15 cellular contexts compared by ENCODE assay signal in the genomic region with DNA sequence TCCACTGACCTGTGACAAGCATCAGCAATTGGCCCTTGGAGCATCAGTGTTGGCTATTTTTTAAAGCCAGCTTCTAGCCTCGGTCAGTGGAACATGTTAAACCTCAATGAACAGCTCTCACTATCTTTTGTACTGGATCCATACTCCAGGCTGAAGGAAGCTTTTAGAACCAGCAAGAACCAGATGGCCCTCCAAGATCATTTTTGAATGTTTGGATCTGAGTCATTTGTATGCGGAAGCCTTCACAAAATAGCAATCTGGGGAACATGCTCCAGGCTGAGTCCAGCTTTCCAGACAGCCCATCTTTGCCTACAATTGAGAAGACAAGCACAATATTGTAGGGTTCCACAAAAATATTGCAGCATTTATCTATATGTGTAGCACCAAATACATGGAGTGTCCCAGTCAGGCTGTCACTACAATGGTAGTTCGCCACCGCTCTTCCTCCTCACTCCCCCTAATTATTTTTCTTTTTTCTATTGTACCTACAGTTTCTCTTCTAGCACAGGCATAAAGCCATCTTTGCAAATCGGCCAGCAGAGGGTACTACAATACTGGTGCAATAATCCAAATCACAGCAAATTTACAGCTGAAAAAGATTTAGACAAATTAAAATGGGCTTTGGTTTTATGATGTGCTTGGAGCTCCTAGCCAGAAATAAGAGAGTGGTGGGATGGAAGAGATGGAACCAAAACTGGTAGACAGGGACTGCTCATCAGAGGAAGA.
DNase-seq lines count a peak whose midpoint lies in the region; ATAC-seq and TF ChIP-seq lines count a peak whose summit lies in the region.
"Had no signal": no experiment of that assay in that cellular context is flagged by ENCODE, and none has a peak within 500 bp of the region (broad histone marks: within the 10 kb centered on the region; RNA-seq: fewer than 3 reads in every experiment).

No MANE protein-coding gene starts in this region.

- peak; percentile 19 for TF ChIP-seq CTCF in DND-41 (IDR thresholded peaks at IDR 0.05; ENCODE audit: borderline replicate concordance, extremely low read depth, low read length, poor library complexity, severe bottlenecking)
- peak; percentile 36 for TF ChIP-seq CTCF in Panc1 (IDR thresholded peaks at IDR 0.05)

- H3K36me3 ChIP-seq in DND-41 (ENCODE audit: insufficient read depth, low read length) (no peaks in the 10 kb centered on the region), Panc1 (ENCODE audit: control insufficient read depth, insufficient read depth, low read length) (no peaks in the 10 kb centered on the region)
- H3K36me3 ChIP-seq: SJSA1 had no signal

- H3K4me3 ChIP-seq in DND-41 (ENCODE audit: low read depth in 1 of 2, low read length in 2 of 2), result no peak overlapping the region
- no peak overlapping the region for H3K4me3 ChIP-seq in Panc1 (ENCODE audit: low read depth in 2 of 2, low read length in 2 of 2)
- H3K4me3 ChIP-seq: SJSA1, skin epidermis had no signal

- H3K4me1 ChIP-seq in DND-41 (ENCODE audit: insufficient read depth, low read length) (no peaks in the 10 kb centered on the region), Panc1 (ENCODE audit: control insufficient read depth, insufficient read depth, low read length) (no peaks in the 10 kb centered on the region)
- H3K4me1 ChIP-seq: Caco-2, SJSA1 had no signal

- no peaks in the 10 kb centered on the region for H3K27me3 ChIP-seq in DND-41 (ENCODE audit: insufficient read depth, low read length, poor library complexity)
- no peaks in the 10 kb centered on the region; the same call in 1 of the 2 replicates for H3K27me3 ChIP-seq in Panc1 (ENCODE audit: control insufficient read depth, insufficient read depth, low read length)
- H3K27me3 ChIP-seq: SJSA1 had no signal

- H3K27ac ChIP-seq in DND-41 (ENCODE audit: low read length), result no peak overlapping the region
- H3K27ac ChIP-seq in Panc1 (ENCODE audit: low read length), result no peak overlapping the region
- H3K27ac ChIP-seq: SJSA1, skin epidermis had no signal

- BruUV-seq in Panc1 (replicated peaks; lab: Mats Ljungman, UMichigan), result no TSS peak

- no peak for ATAC-seq in DND-41 (ENCODE audit: insufficient read depth, low read depth)
- no peak for ATAC-seq in Panc1
- no peak for ATAC-seq in GM21723 (IDR thresholded peaks at IDR 0.05; ENCODE audit: unreplicated experiment)
- no peak for ATAC-seq in HG02798 (IDR thresholded peaks at IDR 0.05; ENCODE audit: poor library complexity, unreplicated experiment)

- H3K79me2 ChIP-seq in DND-41 (ENCODE audit: insufficient read depth, low read length), result no peaks in the 10 kb centered on the region

- no peaks in the 10 kb centered on the region for H4K20me1 ChIP-seq in DND-41 (ENCODE audit: insufficient read depth, low read length)

- no peak overlapping the region for H3K9ac ChIP-seq in DND-41 (ENCODE audit: low read depth, low read length)

- H2AFZ ChIP-seq in DND-41 (ENCODE audit: low read depth, low read length), result no peak overlapping the region

- H3K4me2 ChIP-seq in DND-41 (ENCODE audit: insufficient read depth, low read length), result no peak overlapping the region

- in situ Hi-C loops in Panc1 (cut with HindIII; ENCODE audit: low pct_unique_long_range_greater_than_20kb, low sequenced_read_pairs), result no loop called here

- no peaks in the 10 kb centered on the region for H3K9me3 ChIP-seq in DND-41 (ENCODE audit: insufficient read depth, low read length, severe bottlenecking)
- H3K9me3 ChIP-seq in Panc1 (ENCODE audit: control insufficient read depth, insufficient read depth, low read depth, low read length), result peaks cover 13% of the 10 kb centered on the region; the same call in 1 of the 2 replicates
- H3K9me3 ChIP-seq: SJSA1 had no signal

- intact Hi-C loops in Panc1 (cut with micrococcal nuclease; ENCODE audit: unreplicated experiment), result no loop called here

- DNase-seq in DND-41 (no peak), Panc1 (ENCODE audit: low read depth, low spot score) (no peak), fibroblast of peridontal ligament (ENCODE audit: extremely low read depth) (peak; percentile 36), midbrain (lab: John Stamatoyannopoulos, UW) (peak; percentile 25), NCI-H2171 treated with DMSO at 0.1 percent for 48 hours (lab: John Stamatoyannopoulos, UW) (no peak)
- no peak for DNase-seq in NK-92 treated with Interleukin-12 subunit alpha and Interleukin-12 subunit beta, amount 100 ng/mL, for 24 hours (lab: John Stamatoyannopoulos, UW)
- DNase-seq: activated CD4-positive, alpha-beta T cell treated with anti-CD3 and anti-CD28 coated beads for 48 hours; activated gamma-delta T cell; Caco-2; HCEC 1CT; KG1 had no signal

- CTCF ChIA-PET in Panc1 (lab: Charles Lee), result interaction anchor here (0.5 kb wide), 1 partner anchor 10 kb away, joined by 4 read pairs; no protein-coding TSS in a partner anchor

- POLR2A ChIA-PET in Panc1 (lab: Charles Lee), result no interaction called here

Comparison
In these comparisons a context has a peak if more than half of its experiments do, and no peak if none do; other contexts are left out.
1. DNase-seq: peak in fibroblast of peridontal ligament (single experiment) and midbrain (single experiment); none in DND-41 (single experiment), Panc1 (single experiment), NCI-H2171 treated with DMSO at 0.1 percent for 48 hours (single experiment) and NK-92 treated with Interleukin-12 subunit alpha and Interleukin-12 subunit beta, amount 100 ng/mL, for 24 hours (single experiment).